1 cellular context compared by ENCODE assay signal in the genomic region with DNA sequence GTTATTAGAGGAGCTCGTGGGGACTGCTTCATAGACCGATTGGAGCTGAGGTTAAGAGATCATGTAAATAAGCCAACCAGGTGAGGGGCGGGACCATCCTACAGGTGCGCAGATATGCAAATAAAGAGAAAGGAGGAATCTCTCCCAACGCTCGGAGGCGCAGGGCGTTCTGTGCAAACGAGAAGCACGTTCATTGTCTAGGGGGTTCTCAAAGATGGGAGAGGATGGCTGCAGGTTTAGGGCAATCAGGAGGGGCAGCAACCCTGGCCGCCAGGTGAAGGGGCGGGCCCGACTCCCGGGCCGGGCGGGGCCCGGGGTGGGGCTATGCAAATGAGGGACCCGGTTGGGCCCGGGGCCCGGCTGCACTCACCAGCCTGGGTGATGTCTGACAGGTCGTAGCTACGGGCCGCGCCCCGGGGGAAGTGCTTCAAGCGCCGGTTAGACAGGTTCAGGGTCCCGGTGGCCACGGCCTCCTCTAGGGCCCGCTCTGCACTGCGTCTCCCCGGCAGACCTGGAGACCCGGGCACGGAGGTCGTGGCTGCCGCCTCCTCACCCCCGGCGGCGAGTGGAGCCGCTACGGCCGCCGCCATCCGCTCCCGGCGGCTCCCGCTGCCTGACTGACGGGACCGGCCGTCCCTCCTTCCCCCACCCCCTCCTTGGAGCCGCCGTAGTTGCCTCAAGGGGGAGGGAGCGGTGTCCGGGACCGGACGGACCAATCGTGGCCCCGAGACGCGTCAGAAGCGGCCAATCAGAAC.
TF ChIP-seq lines count a peak whose summit lies in the region.

TSS of gene LRCH4 (minus strand) at position 619 of the 755 bp plus-strand sequence. CDS start at position 590, 29 bp downstream.

TF ChIP-seq in A549, 52 proteins besides CTCF, POLR2A, EP300 and RAD21 (continued from another document):
- TF ChIP-seq, protein P1, sequence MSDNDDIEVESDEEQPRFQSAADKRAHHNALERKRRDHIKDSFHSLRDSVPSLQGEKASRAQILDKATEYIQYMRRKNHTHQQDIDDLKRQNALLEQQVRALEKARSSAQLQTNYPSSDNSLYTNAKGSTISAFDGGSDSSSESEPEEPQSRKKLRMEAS (IDR thresholded peaks at IDR 0.05) = peak; percentile 50; the same call in 1 of the 2 replicates
- TF ChIP-seq, protein P2, sequence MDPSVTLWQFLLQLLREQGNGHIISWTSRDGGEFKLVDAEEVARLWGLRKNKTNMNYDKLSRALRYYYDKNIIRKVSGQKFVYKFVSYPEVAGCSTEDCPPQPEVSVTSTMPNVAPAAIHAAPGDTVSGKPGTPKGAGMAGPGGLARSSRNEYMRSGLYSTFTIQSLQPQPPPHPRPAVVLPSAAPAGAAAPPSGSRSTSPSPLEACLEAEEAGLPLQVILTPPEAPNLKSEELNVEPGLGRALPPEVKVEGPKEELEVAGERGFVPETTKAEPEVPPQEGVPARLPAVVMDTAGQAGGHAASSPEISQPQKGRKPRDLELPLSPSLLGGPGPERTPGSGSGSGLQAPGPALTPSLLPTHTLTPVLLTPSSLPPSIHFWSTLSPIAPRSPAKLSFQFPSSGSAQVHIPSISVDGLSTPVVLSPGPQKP (IDR thresholded peaks at IDR 0.05; ENCODE audit: low read depth, low read length) = no peak
- TF ChIP-seq MYC (IDR thresholded peaks at IDR 0.05; ENCODE audit: borderline replicate concordance, low read length) (0 out of 2 replicates have a peak, but pooled peaks have one; percentile 8), SMC3 (IDR thresholded peaks at IDR 0.05) (0 out of 3 replicates have a peak, but pooled peaks have one; percentile 10), CBX8 (IDR thresholded peaks at IDR 0.05) (no peak), PHF8 (IDR thresholded peaks at IDR 0.05; ENCODE audit: borderline replicate concordance, low read depth) (peak; percentile 100), TP53 (CRISPR knock-in tag; IDR thresholded peaks at IDR 0.05) (peak; percentile 5; the same call in 1 of the 2 replicates)
- TF ChIP-seq, protein P3, sequence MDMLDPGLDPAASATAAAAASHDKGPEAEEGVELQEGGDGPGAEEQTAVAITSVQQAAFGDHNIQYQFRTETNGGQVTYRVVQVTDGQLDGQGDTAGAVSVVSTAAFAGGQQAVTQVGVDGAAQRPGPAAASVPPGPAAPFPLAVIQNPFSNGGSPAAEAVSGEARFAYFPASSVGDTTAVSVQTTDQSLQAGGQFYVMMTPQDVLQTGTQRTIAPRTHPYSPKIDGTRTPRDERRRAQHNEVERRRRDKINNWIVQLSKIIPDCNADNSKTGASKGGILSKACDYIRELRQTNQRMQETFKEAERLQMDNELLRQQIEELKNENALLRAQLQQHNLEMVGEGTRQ (IDR thresholded peaks at IDR 0.05) = peak; percentile 32; the same call in 1 of the 2 replicates
